14 cellular contexts compared by ENCODE assay signal in genomic region chr21:25564349-25564948, GRCh38. TPM values are rescaled to one million over a fixed set of nuclear protein-coding genes. Genes with fewer than 3 reads are reported as not detected.
A peak's percentile ranks its signal among the peaks of the same experiment; 100 is the strongest.
DNase-seq lines count a peak whose midpoint lies in the region; ATAC-seq lines count a peak whose summit lies in the region.
"Had no signal": no experiment of that assay in that cellular context is flagged by ENCODE, and none has a peak within 500 bp of the region (broad histone marks: within the 10 kb centered on the region; RNA-seq: fewer than 3 reads in every experiment).

No MANE protein-coding gene starts in this region.

- no peak for DNase-seq in CD8-positive, alpha-beta memory T cell
- no peak for DNase-seq in T-cell
- no peak for DNase-seq in effector memory CD4-positive, alpha-beta T cell
- DNase-seq in NCI-H2196 treated with DMSO at 0.1 percent for 48 hours (lab: John Stamatoyannopoulos, UW; ENCODE audit: unreplicated experiment) = no peak
- DNase-seq in T-helper 9 cell = no peak
- DNase-seq in posterior vena cava (ENCODE audit: low spot score) = no peak
- DNase-seq: central memory CD4-positive, alpha-beta T cell; Karpas-422; mammary epithelial cell; NCI-H524 treated with DMSO at 0.1 percent for 48 hours; SW 1271 had no signal

- no peaks in the 10 kb centered on the region for H3K9me3 ChIP-seq in CD8-positive, alpha-beta memory T cell (ENCODE audit: low read length)
- H3K9me3 ChIP-seq in effector memory CD4-positive, alpha-beta T cell (ENCODE audit: control insufficient read depth, low read length) = no peaks in the 10 kb centered on the region

- H3K27ac ChIP-seq in ACC112 (ENCODE audit: low read depth, low read length) = no peak overlapping the region
- no peak overlapping the region for H3K27ac ChIP-seq in CD8-positive, alpha-beta memory T cell (ENCODE audit: low read depth, low read length)
- H3K27ac ChIP-seq in effector memory CD4-positive, alpha-beta T cell (ENCODE audit: insufficient read depth, low read length, poor library complexity, severe bottlenecking) = peak overlapping the region; percentile 72

- no peaks in the 10 kb centered on the region for H3K27me3 ChIP-seq in ACC112 (ENCODE audit: insufficient read depth, low read length)
- no peaks in the 10 kb centered on the region for H3K27me3 ChIP-seq in CD8-positive, alpha-beta memory T cell (ENCODE audit: insufficient read depth, low read length, poor library complexity, severe bottlenecking)
- no peaks in the 10 kb centered on the region for H3K27me3 ChIP-seq in effector memory CD4-positive, alpha-beta T cell (replicated peaks; ENCODE audit: control insufficient read depth, insufficient read depth, low read length, poor library complexity, severe bottlenecking)

- H2AFZ ChIP-seq in ACC112 (ENCODE audit: low read length, unreplicated experiment) = no peak overlapping the region

- peak overlapping the region; percentile 75 to 98 (median 89) for H3K27ac Mint-ChIP-seq in CD8-positive, alpha-beta memory T cell
- H3K27ac Mint-ChIP-seq in T-cell = peak overlapping the region; percentile 79 to 84

- CTCF ChIA-PET in CD8-positive, alpha-beta memory T cell (lab: Charles Lee) = interaction anchor here (1.4 to 1.8 kb wide), 3 partner anchors 9 to 143 kb away, joined by 4 to 5 read pairs (median 4); no protein-coding TSS in a partner anchor
- CTCF ChIA-PET in T-cell (lab: Charles Lee) = interaction anchor here (1.0 to 1.5 kb wide), 3 partner anchors 12 to 107 kb away, joined by 3 to 4 read pairs (median 3); no protein-coding TSS in a partner anchor

- H3K36me3 Mint-ChIP-seq in CD8-positive, alpha-beta memory T cell = peaks cover 0 to 4% (median 0%) of the 10 kb centered on the region in 3 donors
- H3K36me3 Mint-ChIP-seq in T-cell = peaks cover under 1% of the 10 kb centered on the region

- peak overlapping the region; percentile 56 to 99 (median 92) for H3K4me3 Mint-ChIP-seq in CD8-positive, alpha-beta memory T cell
- peak overlapping the region; percentile 47 to 93 (median 91) for H3K4me3 Mint-ChIP-seq in T-cell

- H3K4me1 Mint-ChIP-seq in CD8-positive, alpha-beta memory T cell = peaks cover 73 to 94% (median 93%) of the 10 kb centered on the region in 3 donors
- H3K4me1 Mint-ChIP-seq in T-cell = peaks cover 63 to 84% (median 78%) of the 10 kb centered on the region in 3 donors

- POLR2A ChIA-PET in CD8-positive, alpha-beta memory T cell (lab: Charles Lee) = interaction anchor here (1.6 kb wide), 1 partner anchor 9 kb away, joined by 6 read pairs; no protein-coding TSS in a partner anchor
- POLR2A ChIA-PET in T-cell (lab: Charles Lee) = interaction anchor here in 1 of 2 donors (1.2 kb wide), 1 partner anchor 9 kb away, joined by 5 read pairs; no protein-coding TSS in a partner anchor

- no peaks in the 10 kb centered on the region for H3K9me3 Mint-ChIP-seq in CD8-positive, alpha-beta memory T cell
- no peaks in the 10 kb centered on the region for H3K9me3 Mint-ChIP-seq in T-cell

- H3K4me3 ChIP-seq in ACC112 (ENCODE audit: low read depth, low read length) = peak overlapping the region; percentile 85
- H3K4me3 ChIP-seq in CD8-positive, alpha-beta memory T cell (ENCODE audit: low read length) = no peak overlapping the region
- no peak overlapping the region for H3K4me3 ChIP-seq in effector memory CD4-positive, alpha-beta T cell (ENCODE audit: insufficient read depth, low read depth, low read length, poor library complexity, severe bottlenecking)

- no peak for ATAC-seq in T-cell (replicated peaks in 1 of 4)
- no peak for ATAC-seq in GM19397 (IDR thresholded peaks at IDR 0.05; ENCODE audit: unreplicated experiment)
- ATAC-seq: Panc1 had no signal

- H3K4me1 ChIP-seq in ACC112 (ENCODE audit: control insufficient read depth, insufficient read depth, low read length, unreplicated experiment) = peaks cover 50% of the 10 kb centered on the region
- H3K4me1 ChIP-seq in CD8-positive, alpha-beta memory T cell (ENCODE audit: insufficient read depth, low read length) = peaks cover 50% of the 10 kb centered on the region
- H3K4me1 ChIP-seq in effector memory CD4-positive, alpha-beta T cell (ENCODE audit: control insufficient read depth, insufficient read depth, low read length, poor library complexity, severe bottlenecking) = peaks cover 44% of the 10 kb centered on the region

- peaks cover 17% of the 10 kb centered on the region; the same call in 1 of the 2 replicates for H3K36me3 ChIP-seq in ACC112 (ENCODE audit: insufficient read depth, low read length)
- H3K36me3 ChIP-seq in CD8-positive, alpha-beta memory T cell (ENCODE audit: insufficient read depth, low read length) = no peaks in the 10 kb centered on the region
- H3K36me3 ChIP-seq in effector memory CD4-positive, alpha-beta T cell (ENCODE audit: control insufficient read depth, insufficient read depth, low read length) = no peaks in the 10 kb centered on the region

- peaks cover 0 to 3% of the 10 kb centered on the region in 2 donors for H3K27me3 Mint-ChIP-seq in CD8-positive, alpha-beta memory T cell
- no peaks in the 10 kb centered on the region for H3K27me3 Mint-ChIP-seq in T-cell

- intact Hi-C loops in posterior vena cava (cut with DNase I) = no loop called here

- peaks cover 67% of the 10 kb centered on the region for H3K79me2 ChIP-seq in ACC112 (ENCODE audit: control insufficient read depth, insufficient read depth, low read length, unreplicated experiment)

RNA-seq across cellular contexts. Expression of gene MRPL39, which starts 42.8 kb away (rescaled TPM):
- total RNA-seq in CD8-positive, alpha-beta memory T cell = 10 to 100 TPM; 81.1 to 85.5 TPM
- polyA plus RNA-seq in CD8-positive, alpha-beta memory T cell = 39.3 TPM
- 10 to 100 TPM; 10.6 to 18.2 (median 14.8) TPM for total RNA-seq in T-cell
- total RNA-seq in posterior vena cava = 10 to 100 TPM; 17.0 to 23.7 TPM
